ENCODE assay signal across 15 cellular contexts in genomic region chr1:226698659-226699058, GRCh38. TPM values are rescaled to one million over a fixed set of nuclear protein-coding genes. Genes with fewer than 3 reads are reported as not detected.
DNase-seq lines count a peak whose midpoint lies in the region; ATAC-seq and TF ChIP-seq lines count a peak whose summit lies in the region.
"Had no signal": no experiment of that assay in that cellular context is flagged by ENCODE, and none has a peak within 500 bp of the region (broad histone marks: within the 10 kb centered on the region; RNA-seq: fewer than 3 reads in every experiment).

No MANE protein-coding gene starts in this region.

- TF ChIP-seq CTCF in suprapubic skin (IDR thresholded peaks at IDR 0.05) = no peak

- no peaks in the 10 kb centered on the region for H3K27me3 ChIP-seq in suprapubic skin
- H3K27me3 ChIP-seq: right atrium auricular region had no signal

- no peak for TF ChIP-seq POLR2A in suprapubic skin (IDR thresholded peaks at IDR 0.05)

- DNase-seq in activated naive CD4-positive, alpha-beta T cell treated with anti-CD3 and anti-CD28 coated beads, Interleukin-2, amount 10 ng/mL, durations not matched to agents 7 days and 5 days = no peak
- DNase-seq in activated naive CD4-positive, alpha-beta T cell treated with anti-CD3 and anti-CD28 coated beads, Interleukin-2, amount 50 U/mL, for 16 hours = no peak
- no peak for DNase-seq in activated naive CD8-positive, alpha-beta T cell treated with anti-CD3 and anti-CD28 coated beads for 36 hours
- DNase-seq in naive thymus-derived CD8-positive, alpha-beta T cell = no peak
- DNase-seq in suprapubic skin (ENCODE audit: low spot score in 2 of 2) (no peak), NCI-H2081 (lab: John Stamatoyannopoulos, UW) (no peak)
- DNase-seq: activated CD8-positive, alpha-beta memory T cell treated with anti-CD3 and anti-CD28 coated beads for 24 hours; DMS 273 treated with DMSO at 0.1 percent for 48 hours; islet precursor cell; MV-4-11; NCI-H2171 treated with DMSO at 0.1 percent for 48 hours; stimulated activated CD8-positive, alpha-beta memory T cell treated with anti-CD3 and anti-CD28 coated beads, Interleukin-4, amount 100 ng/mL, for 48 hours had no signal

- no peaks in the 10 kb centered on the region for H3K27me3 Mint-ChIP-seq in activated naive CD4-positive, alpha-beta T cell treated with anti-CD3 and anti-CD28 coated beads, Interleukin-2, amount 10 ng/mL, durations not matched to agents 7 days and 5 days
- no peaks in the 10 kb centered on the region for H3K27me3 Mint-ChIP-seq in activated naive CD8-positive, alpha-beta T cell treated with anti-CD3 and anti-CD28 coated beads for 36 hours
- H3K27me3 Mint-ChIP-seq in naive thymus-derived CD8-positive, alpha-beta T cell = no peaks in the 10 kb centered on the region

- TF ChIP-seq EP300 in suprapubic skin (IDR thresholded peaks at IDR 0.05) = no peak

- no peaks in the 10 kb centered on the region for H3K9me3 Mint-ChIP-seq in activated naive CD4-positive, alpha-beta T cell treated with anti-CD3 and anti-CD28 coated beads, Interleukin-2, amount 10 ng/mL, durations not matched to agents 7 days and 5 days
- no peaks in the 10 kb centered on the region for H3K9me3 Mint-ChIP-seq in activated naive CD8-positive, alpha-beta T cell treated with anti-CD3 and anti-CD28 coated beads for 36 hours
- H3K9me3 Mint-ChIP-seq in naive thymus-derived CD8-positive, alpha-beta T cell = no peaks in the 10 kb centered on the region

- no peak for ATAC-seq in naive thymus-derived CD8-positive, alpha-beta T cell
- ATAC-seq in HG03571 (IDR thresholded peaks at IDR 0.05; ENCODE audit: unreplicated experiment) (no peak), HG02938 (IDR thresholded peaks at IDR 0.05; ENCODE audit: unreplicated experiment) (no peak)

- H3K4me3 ChIP-seq in suprapubic skin = no peak overlapping the region
- H3K4me3 ChIP-seq: right atrium auricular region had no signal

- peaks cover 51% of the 10 kb centered on the region for H3K36me3 Mint-ChIP-seq in activated naive CD4-positive, alpha-beta T cell treated with anti-CD3 and anti-CD28 coated beads, Interleukin-2, amount 10 ng/mL, durations not matched to agents 7 days and 5 days
- H3K36me3 Mint-ChIP-seq in activated naive CD8-positive, alpha-beta T cell treated with anti-CD3 and anti-CD28 coated beads for 36 hours = peaks cover 37% of the 10 kb centered on the region
- peaks cover 0 to 66% (median 17%) of the 10 kb centered on the region in 3 donors for H3K36me3 Mint-ChIP-seq in naive thymus-derived CD8-positive, alpha-beta T cell

- H3K27ac ChIP-seq in suprapubic skin = peak overlapping the region; percentile 56

- peaks cover 73% of the 10 kb centered on the region for H3K4me1 Mint-ChIP-seq in activated naive CD4-positive, alpha-beta T cell treated with anti-CD3 and anti-CD28 coated beads, Interleukin-2, amount 10 ng/mL, durations not matched to agents 7 days and 5 days
- peaks cover 81% of the 10 kb centered on the region for H3K4me1 Mint-ChIP-seq in activated naive CD8-positive, alpha-beta T cell treated with anti-CD3 and anti-CD28 coated beads for 36 hours
- peaks cover 44 to 95% (median 91%) of the 10 kb centered on the region in 4 donors for H3K4me1 Mint-ChIP-seq in naive thymus-derived CD8-positive, alpha-beta T cell

- CTCF ChIA-PET in activated naive CD4-positive, alpha-beta T cell treated with anti-CD3 and anti-CD28 coated beads, Interleukin-2, amount 10 ng/mL, durations not matched to agents 7 days and 5 days (lab: Charles Lee) = interaction anchor here (1.9 kb wide), 1 partner anchor 10 kb away, joined by 7 read pairs; no protein-coding TSS in a partner anchor

- H3K4me3 Mint-ChIP-seq in activated naive CD4-positive, alpha-beta T cell treated with anti-CD3 and anti-CD28 coated beads, Interleukin-2, amount 10 ng/mL, durations not matched to agents 7 days and 5 days = no peak overlapping the region
- H3K4me3 Mint-ChIP-seq in activated naive CD8-positive, alpha-beta T cell treated with anti-CD3 and anti-CD28 coated beads for 36 hours = no peak overlapping the region
- H3K4me3 Mint-ChIP-seq in naive thymus-derived CD8-positive, alpha-beta T cell = peak overlapping the region in 9 of 10 donors; percentile 26 to 85 (median 67)

- H3K27ac Mint-ChIP-seq in activated naive CD4-positive, alpha-beta T cell treated with anti-CD3 and anti-CD28 coated beads, Interleukin-2, amount 10 ng/mL, durations not matched to agents 7 days and 5 days = peak overlapping the region; percentile 69
- peak overlapping the region; percentile 94 for H3K27ac Mint-ChIP-seq in activated naive CD8-positive, alpha-beta T cell treated with anti-CD3 and anti-CD28 coated beads for 36 hours
- H3K27ac Mint-ChIP-seq in naive thymus-derived CD8-positive, alpha-beta T cell = peak overlapping the region; percentile 98 to 100 (median 99)

- peaks cover 49% of the 10 kb centered on the region for H3K4me1 ChIP-seq in suprapubic skin

- no peaks in the 10 kb centered on the region for H3K36me3 ChIP-seq in suprapubic skin
- H3K36me3 ChIP-seq: right atrium auricular region had no signal

- H3K9me3 ChIP-seq in suprapubic skin = no peaks in the 10 kb centered on the region
- H3K9me3 ChIP-seq: right atrium auricular region had no signal

- POLR2A ChIA-PET in naive thymus-derived CD8-positive, alpha-beta T cell (lab: Charles Lee) = interaction anchor here (1.0 to 12.6 kb wide), 5 partner anchors 12 to 38 kb away, joined by 3 to 156 read pairs (median 6); no protein-coding TSS in a partner anchor

RNA-seq across cellular contexts. Expression of gene ITPKB, which starts 40.4 kb away (rescaled TPM):
- 10 to 100 TPM; 30.7 to 30.8 TPM for total RNA-seq in activated naive CD8-positive, alpha-beta T cell treated with anti-CD3 and anti-CD28 coated beads for 36 hours
- 100 to 1,000 TPM; 177 to 185 TPM for total RNA-seq in naive thymus-derived CD8-positive, alpha-beta T cell
- 10 to 100 TPM; 72.3 to 74.3 (median 73.0) TPM for polyA plus RNA-seq in naive thymus-derived CD8-positive, alpha-beta T cell
- total RNA-seq in suprapubic skin = 10 to 100 TPM; 31.0 to 39.0 (median 35.3) TPM

Comparison
In these comparisons a context has a peak if more than half of its experiments do, and no peak if none do; other contexts are left out.
1. H3K4me3 Mint-ChIP-seq: peak in naive thymus-derived CD8-positive, alpha-beta T cell (9 of 10); none in activated naive CD4-positive, alpha-beta T cell treated with anti-CD3 and anti-CD28 coated beads, Interleukin-2, amount 10 ng/mL, durations not matched to agents 7 days and 5 days (single experiment) and activated naive CD8-positive, alpha-beta T cell treated with anti-CD3 and anti-CD28 coated beads for 36 hours (single experiment).
2. RNA of gene ITPKB, which starts 40.4 kb away (total RNA-seq): 177 to 185 TPM in naive thymus-derived CD8-positive, alpha-beta T cell; 31.0 to 39.0 TPM in suprapubic skin and 30.7 to 30.8 TPM in activated naive CD8-positive, alpha-beta T cell treated with anti-CD3 and anti-CD28 coated beads for 36 hours; every median in the first group is over 4 times any median in the second.
3. Peak in every context shown above with its lines, with median percentiles within 50 percentile points of each other: H3K27ac Mint-ChIP-seq.